Comparison of ENCODE assay signal across 23 cellular contexts in genomic region chr12:27914956-27915355, GRCh38. TPM values are rescaled to one million over a fixed set of nuclear protein-coding genes. Genes with fewer than 3 reads are reported as not detected.
"Had no signal": no experiment of that assay in that cellular context is flagged by ENCODE, and none has a peak within 500 bp of the region (broad histone marks: within the 10 kb centered on the region; RNA-seq: fewer than 3 reads in every experiment).

No MANE protein-coding gene starts in this region.

- H3K36me3 ChIP-seq: sigmoid colon, stomach, suprapubic skin, transverse colon, WERI-Rb-1 had no signal

- H3K27ac Mint-ChIP-seq: activated CD8-positive, alpha-beta T cell treated with anti-CD3 and anti-CD28 coated beads, Interleukin-2, amount 10 ng/mL, durations not matched to agents 7 days and 5 days; activated naive CD4-positive, alpha-beta T cell treated with anti-CD3 and anti-CD28 coated beads, Interleukin-2, amount 50 U/mL, for 24 hours; activated T-helper 1 cell treated with anti-CD3 and anti-CD28 coated beads, Interleukin-12 subunit alpha, Interleukin-12 subunit beta, Interleukin-2, Interleukin-4 antibody, amounts not matched to agents 30 ng/mL and 10 ng/mL and 1 ng/mL, durations not matched to agents 14 hours and 24 hours and 36 hours; immature natural killer cell; naive thymus-derived CD4-positive, alpha-beta T cell; stimulated activated memory B cell treated with anti-CD40 and anti-IgM and Interleukin-4, amounts not matched to agents 10 μg/mL and 1 μg/mL and 100 μg/mL, for 72 hours had no signal

- ATAC-seq: activated CD8-positive, alpha-beta T cell treated with anti-CD3 and anti-CD28 coated beads, Interleukin-2, amount 10 ng/mL, durations not matched to agents 7 days and 5 days; foreskin keratinocyte; left lobe of liver; naive thymus-derived CD4-positive, alpha-beta T cell; stimulated activated memory B cell treated with anti-CD40 and anti-IgM and Interleukin-4, amounts not matched to agents 10 μg/mL and 1 μg/mL and 100 μg/mL, for 72 hours had no signal

- H3K4me1 ChIP-seq: sigmoid colon, stomach, suprapubic skin, transverse colon had no signal

- H3K9me3 ChIP-seq: sigmoid colon, stomach, suprapubic skin, transverse colon had no signal

- H3K27me3 ChIP-seq: hepatocyte, sigmoid colon, stomach, suprapubic skin, transverse colon had no signal

- DNase-seq: activated CD4-positive, alpha-beta T cell treated with anti-CD3 and anti-CD28 coated beads, Interleukin-2, amount 50 U/mL, for 1 hour; activated CD4-positive, CD25-positive, alpha-beta regulatory T cell treated with anti-CD3 and anti-CD28 coated beads, Interleukin-2, amount 50 U/mL, for 72 hours; activated CD8-positive, alpha-beta T cell treated with anti-CD3 and anti-CD28 coated beads, Interleukin-2, amount 10 ng/mL, durations not matched to agents 7 days and 5 days; activated gamma-delta T cell; aorta; foreskin keratinocyte; immature natural killer cell; naive thymus-derived CD4-positive, alpha-beta T cell; occipital lobe; sigmoid colon; stimulated activated CD4-positive, alpha-beta T cell treated with anti-CD3 and anti-CD28 coated beads, Interleukin-15, amount 100 ng/mL, for 24 hours; stomach; transverse colon; WERI-Rb-1 had no signal

- H3K36me3 Mint-ChIP-seq: activated naive CD4-positive, alpha-beta T cell treated with anti-CD3 and anti-CD28 coated beads, Interleukin-2, amount 50 U/mL, for 24 hours; brain; immature natural killer cell; stimulated activated memory B cell treated with anti-CD40 and anti-IgM and Interleukin-4, amounts not matched to agents 10 μg/mL and 1 μg/mL and 100 μg/mL, for 72 hours had no signal

- H3K4me3 ChIP-seq: hepatocyte, lung, sigmoid colon, smooth muscle cell, stomach, suprapubic skin, transverse colon had no signal

- H3K9me3 Mint-ChIP-seq: activated T-helper 1 cell treated with anti-CD3 and anti-CD28 coated beads, Interleukin-12 subunit alpha, Interleukin-12 subunit beta, Interleukin-2, Interleukin-4 antibody, amounts not matched to agents 30 ng/mL and 10 ng/mL and 1 ng/mL, durations not matched to agents 14 hours and 24 hours and 36 hours had no signal

- H3K27ac ChIP-seq: foreskin keratinocyte, hepatocyte, sigmoid colon, stomach, suprapubic skin, transverse colon, WERI-Rb-1 had no signal

RNA-seq across cellular contexts. Expression of gene PTHLH, which starts 57.6 kb away (rescaled TPM):
- total RNA-seq: activated CD8-positive, alpha-beta T cell treated with anti-CD3 and anti-CD28 coated beads, Interleukin-2, amount 10 ng/mL, durations not matched to agents 7 days and 5 days; activated T-helper 1 cell treated with anti-CD3 and anti-CD28 coated beads, Interleukin-12 subunit alpha, Interleukin-12 subunit beta, Interleukin-2, Interleukin-4 antibody, amounts not matched to agents 30 ng/mL and 10 ng/mL and 1 ng/mL, durations not matched to agents 14 hours and 24 hours and 36 hours; naive thymus-derived CD4-positive, alpha-beta T cell; occipital lobe had no signal
